Comparison of ENCODE assay signal across 1 cellular context in the genomic region with DNA sequence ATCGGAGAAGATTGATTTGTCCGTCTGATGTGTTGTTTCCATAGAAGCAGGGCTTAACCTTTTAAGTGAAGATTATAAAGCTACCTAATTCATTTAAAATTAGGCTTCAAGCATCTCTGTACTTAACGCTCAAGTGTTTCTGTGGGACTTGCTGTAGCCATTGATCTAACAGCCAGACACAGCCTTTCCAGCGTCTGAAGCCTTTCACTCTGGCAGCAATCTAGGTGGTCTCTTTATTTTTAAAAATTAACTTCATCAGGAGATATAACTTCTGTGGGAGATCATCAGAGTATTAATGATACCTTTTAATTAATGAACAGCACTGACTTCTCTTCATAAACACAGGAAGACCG.
TF ChIP-seq lines count a peak whose summit lies in the region.

No MANE protein-coding gene starts in this region.

TF ChIP-seq in IMR-90, 13 proteins besides CTCF, POLR2A, EP300 and RAD21:
- no peak for TF ChIP-seq NFE2L2 (IDR thresholded peaks at IDR 0.05; ENCODE audit: low read depth, low read length)
- no peak for TF ChIP-seq FOS (IDR thresholded peaks at IDR 0.05; ENCODE audit: low read depth, low read length)
- TF ChIP-seq, protein P1, sequence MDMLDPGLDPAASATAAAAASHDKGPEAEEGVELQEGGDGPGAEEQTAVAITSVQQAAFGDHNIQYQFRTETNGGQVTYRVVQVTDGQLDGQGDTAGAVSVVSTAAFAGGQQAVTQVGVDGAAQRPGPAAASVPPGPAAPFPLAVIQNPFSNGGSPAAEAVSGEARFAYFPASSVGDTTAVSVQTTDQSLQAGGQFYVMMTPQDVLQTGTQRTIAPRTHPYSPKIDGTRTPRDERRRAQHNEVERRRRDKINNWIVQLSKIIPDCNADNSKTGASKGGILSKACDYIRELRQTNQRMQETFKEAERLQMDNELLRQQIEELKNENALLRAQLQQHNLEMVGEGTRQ (IDR thresholded peaks at IDR 0.05; ENCODE audit: low read depth, low read length) = no peak
- TF ChIP-seq BHLHE40 (IDR thresholded peaks at IDR 0.05; ENCODE audit: low read depth, low read length) = no peak
- TF ChIP-seq CEBPB (IDR thresholded peaks at IDR 0.05; ENCODE audit: low read depth, low read length) = no peak
- no peak for TF ChIP-seq MXI1 (IDR thresholded peaks at IDR 0.05; ENCODE audit: borderline replicate concordance, low read depth, low read length)
- no peak for TF ChIP-seq SMC3 (IDR thresholded peaks at IDR 0.05; ENCODE audit: low read depth, low read length)
- TF ChIP-seq MAZ (IDR thresholded peaks at IDR 0.05; ENCODE audit: borderline replicate concordance, low read depth, low read length) = no peak
- no peak for TF ChIP-seq MAFK (IDR thresholded peaks at IDR 0.05; ENCODE audit: low read depth, low read length)
TF ChIP-seq in IMR-90: peak in this region for 0.
